ENCODE assay signal across 28 cellular contexts in the genomic region with DNA sequence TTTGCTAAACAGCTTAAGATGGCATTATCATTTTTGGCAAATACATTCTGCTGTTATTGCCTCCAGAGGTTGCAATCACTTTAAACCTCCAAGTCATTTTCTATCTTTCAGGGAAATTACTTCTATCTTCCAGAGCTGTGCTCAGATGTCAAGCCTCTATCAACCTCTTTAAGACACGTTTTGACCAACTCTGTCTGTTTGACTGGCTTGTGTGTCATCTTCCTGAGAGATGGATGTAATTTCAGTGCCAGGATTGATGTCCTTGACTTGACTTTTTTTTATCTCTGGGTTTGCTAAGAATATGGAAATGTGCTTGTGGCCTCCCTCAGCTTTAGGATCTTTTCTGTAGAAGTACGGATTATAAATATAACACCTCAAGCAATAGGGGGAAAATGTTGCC.
"Had no signal": no experiment of that assay in that cellular context is flagged by ENCODE, and none has a peak within 500 bp of the region (broad histone marks: within the 10 kb centered on the region; RNA-seq: fewer than 3 reads in every experiment).

No MANE protein-coding gene starts in this region.

- H3K9me3 ChIP-seq: colonic mucosa, esophagus muscularis mucosa, esophagus squamous epithelium, gastrocnemius medialis, gastroesophageal sphincter, heart left ventricle, heart right ventricle had no signal

- H3K36me3 ChIP-seq: colonic mucosa, esophagus muscularis mucosa, esophagus squamous epithelium, gastrocnemius medialis, gastroesophageal sphincter, heart left ventricle, heart right ventricle had no signal

- H3K9me3 Mint-ChIP-seq: dendritic cell treated with granulocyte-macrophage colony-stimulating factor and Interleukin-4, amounts not matched to agents 40 ng/mL and 50 ng/mL, for 4 days had no signal

- H3K27me3 Mint-ChIP-seq: dendritic cell treated with granulocyte-macrophage colony-stimulating factor and Interleukin-4, amounts not matched to agents 40 ng/mL and 50 ng/mL, for 4 days; effector memory CD8-positive, alpha-beta T cell had no signal

- H3K27ac ChIP-seq: colonic mucosa, coronary artery, epithelial cell of prostate, esophagus muscularis mucosa, esophagus squamous epithelium, foreskin keratinocyte, gastrocnemius medialis, gastroesophageal sphincter, heart left ventricle, heart right ventricle had no signal

- H3K27ac Mint-ChIP-seq: dendritic cell treated with granulocyte-macrophage colony-stimulating factor and Interleukin-4, amounts not matched to agents 40 ng/mL and 50 ng/mL, for 4 days; effector memory CD8-positive, alpha-beta T cell; endodermal cell had no signal

- H3K4me1 ChIP-seq: colonic mucosa, esophagus muscularis mucosa, esophagus squamous epithelium, foreskin keratinocyte, gastrocnemius medialis, gastroesophageal sphincter, heart right ventricle had no signal

- H3K27me3 ChIP-seq: colonic mucosa, esophagus muscularis mucosa, esophagus squamous epithelium, foreskin keratinocyte, gastrocnemius medialis, gastroesophageal sphincter, heart left ventricle, heart right ventricle had no signal

- H3K4me1 Mint-ChIP-seq: endodermal cell had no signal

- DNase-seq: colonic mucosa; cortex of kidney; dermis blood vessel endothelial cell; dorsolateral prefrontal cortex; effector CD4-positive, alpha-beta T cell; effector CD8-positive, alpha-beta T cell; effector memory CD4-positive, alpha-beta T cell; effector memory CD8-positive, alpha-beta T cell; endodermal cell; erythroblast; esophagus squamous epithelium; foreskin fibroblast; foreskin keratinocyte; foreskin melanocyte; gastrocnemius medialis; glutamatergic neuron; head of caudate nucleus; heart left ventricle; heart right ventricle had no signal

- H3K4me3 Mint-ChIP-seq: dendritic cell treated with granulocyte-macrophage colony-stimulating factor and Interleukin-4, amounts not matched to agents 40 ng/mL and 50 ng/mL, for 4 days; effector memory CD8-positive, alpha-beta T cell; endodermal cell had no signal

- H3K4me3 ChIP-seq: colonic mucosa, coronary artery, dorsolateral prefrontal cortex, esophagus muscularis mucosa, esophagus squamous epithelium, gastrocnemius medialis, gastroesophageal sphincter, heart left ventricle, heart right ventricle had no signal

- FAIRE-seq: colon, endometrium, endothelial cell of umbilical vein, frontal cortex had no signal
